ENCODE assay signal across 4 cellular contexts in genomic region chr4:4569861-4570260, GRCh38. TPM values are rescaled to one million over a fixed set of nuclear protein-coding genes. Genes with fewer than 3 reads are reported as not detected.
A peak's percentile ranks its signal among the peaks of the same experiment; 100 is the strongest.
DNase-seq lines count a peak whose midpoint lies in the region; ATAC-seq, FAIRE-seq and TF ChIP-seq lines count a peak whose summit lies in the region.
"Not testable (repeated sequence)": the region's sequence is repeated elsewhere in the genome, so short reads cannot be mapped to it uniquely, and the experiment has no call there.

No MANE protein-coding gene starts in this region.

- H3K9me3 Mint-ChIP-seq in CD4-positive, alpha-beta T cell; astrocyte (ENCODE audit: unreplicated experiment); endothelial cell (ENCODE audit: unreplicated experiment): not testable (repeated sequence)

- not testable (repeated sequence) for TF ChIP-seq POLR2A in K562 (conservative IDR thresholded peaks at IDR 0.05)

- not testable (repeated sequence) for H3K4me1 ChIP-seq in astrocyte (ENCODE audit: insufficient read depth, low read length); K562 (replicated peaks in 1 of 2; ENCODE audit: control insufficient read depth in 2 of 2, insufficient read depth in 2 of 2, low read length in 2 of 2)

- not testable (repeated sequence) for H3K36me3 Mint-ChIP-seq in CD4-positive, alpha-beta T cell (ENCODE audit: low read depth)
- peaks cover 11% of the 10 kb centered on the region for H3K36me3 Mint-ChIP-seq in astrocyte (ENCODE audit: low read depth, unreplicated experiment)
- H3K36me3 Mint-ChIP-seq in endothelial cell (ENCODE audit: low read depth, unreplicated experiment): peaks cover 13% of the 10 kb centered on the region

- intact Hi-C loops in CD4-positive, alpha-beta T cell (cut with DNase I, micrococcal nuclease); K562 (cut with micrococcal nuclease): not testable (repeated sequence)

- 9% methylated on average over 4 of the region's 4 CpGs for WGBS in K562 (ENCODE audit: insufficient coverage, low coverage, missing lambda C conversion rate)

- not testable (repeated sequence) for BruUV-seq in K562 (replicated peaks; lab: Mats Ljungman, UMichigan)

- H4K20me1 ChIP-seq in astrocyte (ENCODE audit: insufficient read depth, low read length); K562 (replicated peaks; ENCODE audit: control insufficient read depth, insufficient read depth, low read length): not testable (repeated sequence)

- not testable (repeated sequence) for H3K27me3 ChIP-seq in CD4-positive, alpha-beta T cell (ENCODE audit: control insufficient read depth, insufficient read depth, low read length); astrocyte (ENCODE audit: insufficient read depth, low read length); K562 (ENCODE audit: control insufficient read depth in 2 of 2, insufficient read depth in 2 of 2, low read length in 2 of 2)

- TF ChIP-seq CTCF in CD4-positive, alpha-beta T cell (IDR thresholded peaks at IDR 0.05); astrocyte (IDR thresholded peaks at IDR 0.05; ENCODE audit: insufficient read depth, low read depth, low read length); K562 (IDR thresholded peaks at IDR 0.05 in 2 of 3, conservative IDR thresholded peaks at IDR 0.05 in 1 of 3; ENCODE audit: insufficient read depth in 2 of 3, low read depth in 1 of 3, low read length in 3 of 3); endothelial cell (IDR thresholded peaks at IDR 0.05; ENCODE audit: unreplicated experiment): not testable (repeated sequence)

- not testable (repeated sequence) for TF ChIP-seq EP300 in K562 (IDR thresholded peaks at IDR 0.05; ENCODE audit: low read length)

- H3K4me2 ChIP-seq in astrocyte (ENCODE audit: low read length); K562 (ENCODE audit: insufficient read depth, low read length): not testable (repeated sequence)

- ATAC-seq in CD4-positive, alpha-beta T cell (ENCODE audit: poor library complexity); K562: not testable (repeated sequence)

- peak overlapping the region; percentile 23 for H3K4me3 Mint-ChIP-seq in CD4-positive, alpha-beta T cell
- not testable (repeated sequence) for H3K4me3 Mint-ChIP-seq in astrocyte (ENCODE audit: unreplicated experiment)
- peak overlapping the region; percentile 58 for H3K4me3 Mint-ChIP-seq in endothelial cell (ENCODE audit: unreplicated experiment)

- H3K79me2 ChIP-seq in astrocyte (ENCODE audit: insufficient read depth, low read length); K562 (ENCODE audit: control insufficient read depth, insufficient read depth, low read length): not testable (repeated sequence)

- not testable (repeated sequence) for H3K9me3 ChIP-seq in CD4-positive, alpha-beta T cell (ENCODE audit: control insufficient read depth, low read length); astrocyte (ENCODE audit: insufficient read depth, low read depth, low read length); K562 (replicated peaks; ENCODE audit: control insufficient read depth, insufficient read depth, low read depth, low read length)

- CTCF ChIA-PET in CD4-positive, alpha-beta T cell (lab: Charles Lee); K562 (lab: Yijun Ruan, JAX; ENCODE audit: low intra/inter-chr PET ratio): not testable (repeated sequence)

- not testable (repeated sequence) for H3K27ac Mint-ChIP-seq in CD4-positive, alpha-beta T cell; endothelial cell (ENCODE audit: unreplicated experiment)
- H3K27ac Mint-ChIP-seq in astrocyte (ENCODE audit: unreplicated experiment): peak overlapping the region; percentile 64

- POLR2A ChIA-PET in CD4-positive, alpha-beta T cell (lab: Charles Lee); K562 (lab: Yijun Ruan, JAX): not testable (repeated sequence)

- not testable (repeated sequence) for H3K4me1 Mint-ChIP-seq in CD4-positive, alpha-beta T cell (ENCODE audit: low read depth); astrocyte (ENCODE audit: low read depth, unreplicated experiment); endothelial cell (ENCODE audit: unreplicated experiment)

- not testable (repeated sequence) for H3K9ac ChIP-seq in astrocyte (ENCODE audit: low read length); K562 (ENCODE audit: insufficient read depth in 1 of 2, low read depth in 2 of 2, low read length in 2 of 2)

- FAIRE-seq in astrocyte (lab: Jason Lieb, UNC); K562 (lab: Jason Lieb, UNC): not testable (repeated sequence)

- H2AFZ ChIP-seq in astrocyte (ENCODE audit: low read depth, low read length); K562 (ENCODE audit: low read depth, low read length): not testable (repeated sequence)

- H3K27me3 Mint-ChIP-seq in CD4-positive, alpha-beta T cell; astrocyte (ENCODE audit: low read depth, unreplicated experiment); endothelial cell (ENCODE audit: unreplicated experiment): not testable (repeated sequence)

- H3K27ac ChIP-seq in CD4-positive, alpha-beta T cell (ENCODE audit: low read depth, low read length); astrocyte (ENCODE audit: low read depth, low read length); K562 (ENCODE audit: extremely low read depth, low read depth, low read length): not testable (repeated sequence)

- DNase-seq in CD4-positive, alpha-beta T cell; astrocyte (ENCODE audit: low read depth); K562 (ENCODE audit: extremely low read depth in 1 of 4, low spot score in 3 of 4); endothelial cell (ENCODE audit: low spot score): not testable (repeated sequence)

- H3K9me1 ChIP-seq in K562 (ENCODE audit: control insufficient read depth, insufficient read depth, low read length): not testable (repeated sequence)

- not testable (repeated sequence) for H3K36me3 ChIP-seq in astrocyte (ENCODE audit: insufficient read depth, low read length); K562 (ENCODE audit: control insufficient read depth, insufficient read depth, low read length)

- not testable (repeated sequence) for TF ChIP-seq RAD21 in K562 (CRISPR knock-in tag; conservative IDR thresholded peaks at IDR 0.05 in 1 of 2, IDR thresholded peaks at IDR 0.05 in 1 of 2)

- in situ Hi-C loops in K562 (cut with MboI): not testable (repeated sequence)

- H3K4me3 ChIP-seq in astrocyte (ENCODE audit: insufficient read depth, low read depth, low read length); K562: not testable (repeated sequence)

TF ChIP-seq in K562, 482 proteins besides CTCF, POLR2A, EP300 and RAD21:
- TF ChIP-seq ZNF431 (CRISPR knock-in tag; IDR thresholded peaks at IDR 0.05): peak; percentile 99
- peak; percentile 19 for TF ChIP-seq ZFP36 (IDR thresholded peaks at IDR 0.05; ENCODE audit: low read depth, low read length, partially characterized antibody)

RNA-seq across cellular contexts. Expression of gene STX18, which starts 28.0 kb away (rescaled TPM):
- 10 to 100 TPM; 15.2 to 15.5 TPM for total RNA-seq in CD4-positive, alpha-beta T cell
- total RNA-seq in astrocyte (24.0 and 30.6 TPM in 2 replicates), K562 (2014; rRNA removed) (18.5 and 22.7 TPM in 2 replicates), K562 (2014; rRNA removed; fragmentation: Illumina TruSeq; extraction: Trizol) (26.3 and 28.2 TPM in 2 replicates), K562 (2015; rRNA removed; fragmentation: Illumina TruSeq; extraction: Trizol) (22.7 and 22.8 TPM in 2 replicates), K562 (2021) (20.3 and 20.6 TPM in 2 replicates), endothelial cell (ENCODE audit: unreplicated experiment) (24.0 TPM)
- total RNA-seq in K562 (2011; cell fraction: chromatin; rRNA removed; ENCODE audit: low replicate concordance): 32.0 and 52.5 TPM in 2 replicates
- 17.0 and 17.2 TPM in 2 replicates for total RNA-seq in K562 (2011; cell fraction: nucleolus; rRNA removed)
- 26.4 and 28.0 TPM in 2 replicates for total RNA-seq in K562 (2011; cell fraction: nucleoplasm; rRNA removed)
- polyA plus RNA-seq in K562 (2011; rRNA removed) (21.5 and 24.9 TPM in 2 replicates), K562 (2014; fragmentation: Illumina TruSeq; extraction: Trizol) (30.9 and 41.7 TPM in 2 replicates), K562 (2014; fragmentation: Nextera tagmentation; extraction: Ambion mirVana) (1 to 10 TPM; 6.2 to 6.7 TPM), K562 (2014; rRNA removed) (22.8 and 23.1 TPM in 2 replicates)
- 13.4 and 14.4 TPM in 2 replicates for polyA plus RNA-seq in K562 (2011; cell fraction: cytosol; rRNA removed)
- polyA plus RNA-seq in K562 (2011; cell fraction: nucleus; rRNA removed): 28.2 and 30.1 TPM in 2 replicates
- polyA plus RNA-seq in K562 (2012): 19.0 and 19.6 TPM in 2 replicates
- polyA minus RNA-seq in K562 (2011; rRNA and poly(A)+ RNA removed): 19.9 and 29.4 TPM in 2 replicates
- polyA minus RNA-seq in K562 (2011; cell fraction: cytosol; rRNA and poly(A)+ RNA removed): 7.5 and 9.5 TPM in 2 replicates
- 14.1 and 31.0 TPM in 2 replicates for polyA minus RNA-seq in K562 (2011; cell fraction: nucleus; rRNA and poly(A)+ RNA removed)
